9 cellular contexts compared by ENCODE assay signal in genomic region chr1:19645544-19646252, GRCh38. TPM values are rescaled to one million over a fixed set of nuclear protein-coding genes. Genes with fewer than 3 reads are reported as not detected.
DNase-seq lines count a peak whose midpoint lies in the region; ATAC-seq and TF ChIP-seq lines count a peak whose summit lies in the region.
"Had no signal": no experiment of that assay in that cellular context is flagged by ENCODE, and none has a peak within 500 bp of the region (broad histone marks: within the 10 kb centered on the region; RNA-seq: fewer than 3 reads in every experiment).

No MANE protein-coding gene starts in this region.

- TF ChIP-seq CTCF in WTC11 (IDR thresholded peaks at IDR 0.05) (no peak), foreskin fibroblast (IDR thresholded peaks at IDR 0.05; ENCODE audit: low read depth, low read length) (no peak), progenitor cell of endocrine pancreas (IDR thresholded peaks at IDR 0.05; ENCODE audit: unreplicated experiment) (no peak)

- H3K27me3 Mint-ChIP-seq in WTC11 (ENCODE audit: low read depth): peaks cover 52% of the 10 kb centered on the region
- H3K27me3 Mint-ChIP-seq in progenitor cell of endocrine pancreas: peaks cover 57% of the 10 kb centered on the region

- peak overlapping the region; percentile 87 to 88 for H3K4me3 ChIP-seq in foreskin fibroblast (ENCODE audit: low read depth in 1 of 2, low read length in 2 of 2)

- POLR2A ChIA-PET in WTC11 (lab: Charles Lee): interaction anchor here (0.5 kb wide), 1 partner anchor 438 kb away, joined by 3 read pairs; no protein-coding TSS in a partner anchor

- CTCF ChIA-PET in WTC11 (lab: Charles Lee): interaction anchor here (0.8 to 4.0 kb wide), 5 partner anchors 14 to 301 kb away, joined by 3 to 15 read pairs (median 6); no protein-coding TSS in a partner anchor

- H3K27ac Mint-ChIP-seq in WTC11: no peak overlapping the region
- H3K27ac Mint-ChIP-seq in progenitor cell of endocrine pancreas: no peak overlapping the region

- peaks cover 17% of the 10 kb centered on the region for H3K4me1 Mint-ChIP-seq in WTC11
- no peaks in the 10 kb centered on the region for H3K4me1 Mint-ChIP-seq in progenitor cell of endocrine pancreas (ENCODE audit: low read depth)

- ATAC-seq in WTC11 (no peak), HG03432 (IDR thresholded peaks at IDR 0.05; ENCODE audit: unreplicated experiment) (no peak)

- no peaks in the 10 kb centered on the region for H3K9me3 Mint-ChIP-seq in WTC11
- no peaks in the 10 kb centered on the region for H3K9me3 Mint-ChIP-seq in progenitor cell of endocrine pancreas (ENCODE audit: low read depth)

- no peaks in the 10 kb centered on the region for H3K36me3 Mint-ChIP-seq in WTC11
- H3K36me3 Mint-ChIP-seq in progenitor cell of endocrine pancreas (ENCODE audit: insufficient read depth): no peaks in the 10 kb centered on the region

- peak overlapping the region; percentile 94 for H3K4me3 Mint-ChIP-seq in WTC11
- H3K4me3 Mint-ChIP-seq in progenitor cell of endocrine pancreas (ENCODE audit: low read depth): peak overlapping the region; percentile 86

- DNase-seq in EL (peak; percentile 46), WTC11 (ENCODE audit: low spot score) (no peak), foreskin fibroblast (peak in 1 of 2 donors; percentile 64), progenitor cell of endocrine pancreas (ENCODE audit: low spot score, unreplicated experiment) (no peak), T1000 (lab: John Stamatoyannopoulos, UW) (no peak), HuH-7.5 (ENCODE audit: low spot score) (no peak), SW 1271 (lab: John Stamatoyannopoulos, UW) (no peak)
- DNase-seq: amniotic stem cell had no signal

TF ChIP-seq in WTC11, 78 proteins besides CTCF, POLR2A, EP300 and RAD21:
- TF ChIP-seq MYBL2 (CRISPR knock-in tag; IDR thresholded peaks at IDR 0.05) (no peak), ZNF138 (CRISPR knock-in tag; conservative IDR thresholded peaks at IDR 0.05) (no peak), NR3C1 (CRISPR knock-in tag; conservative IDR thresholded peaks at IDR 0.05; ENCODE audit: low read depth) (no peak), ZNF232 (CRISPR knock-in tag; IDR thresholded peaks at IDR 0.05) (no peak), TP53 (CRISPR knock-in tag; IDR thresholded peaks at IDR 0.05) (no peak), FOXJ3 (CRISPR knock-in tag; IDR thresholded peaks at IDR 0.05; ENCODE audit: borderline replicate concordance) (no peak), ETV6 (CRISPR knock-in tag; IDR thresholded peaks at IDR 0.05) (no peak), SOX15 (CRISPR knock-in tag; IDR thresholded peaks at IDR 0.05) (no peak), NR2C2 (CRISPR knock-in tag; IDR thresholded peaks at IDR 0.05) (no peak), GABPB1 (CRISPR knock-in tag; IDR thresholded peaks at IDR 0.05) (no peak), ZNF263 (CRISPR knock-in tag; IDR thresholded peaks at IDR 0.05; ENCODE audit: low read depth) (no peak), HMGXB4 (CRISPR knock-in tag; IDR thresholded peaks at IDR 0.05) (no peak)
- TF ChIP-seq, protein P1, sequence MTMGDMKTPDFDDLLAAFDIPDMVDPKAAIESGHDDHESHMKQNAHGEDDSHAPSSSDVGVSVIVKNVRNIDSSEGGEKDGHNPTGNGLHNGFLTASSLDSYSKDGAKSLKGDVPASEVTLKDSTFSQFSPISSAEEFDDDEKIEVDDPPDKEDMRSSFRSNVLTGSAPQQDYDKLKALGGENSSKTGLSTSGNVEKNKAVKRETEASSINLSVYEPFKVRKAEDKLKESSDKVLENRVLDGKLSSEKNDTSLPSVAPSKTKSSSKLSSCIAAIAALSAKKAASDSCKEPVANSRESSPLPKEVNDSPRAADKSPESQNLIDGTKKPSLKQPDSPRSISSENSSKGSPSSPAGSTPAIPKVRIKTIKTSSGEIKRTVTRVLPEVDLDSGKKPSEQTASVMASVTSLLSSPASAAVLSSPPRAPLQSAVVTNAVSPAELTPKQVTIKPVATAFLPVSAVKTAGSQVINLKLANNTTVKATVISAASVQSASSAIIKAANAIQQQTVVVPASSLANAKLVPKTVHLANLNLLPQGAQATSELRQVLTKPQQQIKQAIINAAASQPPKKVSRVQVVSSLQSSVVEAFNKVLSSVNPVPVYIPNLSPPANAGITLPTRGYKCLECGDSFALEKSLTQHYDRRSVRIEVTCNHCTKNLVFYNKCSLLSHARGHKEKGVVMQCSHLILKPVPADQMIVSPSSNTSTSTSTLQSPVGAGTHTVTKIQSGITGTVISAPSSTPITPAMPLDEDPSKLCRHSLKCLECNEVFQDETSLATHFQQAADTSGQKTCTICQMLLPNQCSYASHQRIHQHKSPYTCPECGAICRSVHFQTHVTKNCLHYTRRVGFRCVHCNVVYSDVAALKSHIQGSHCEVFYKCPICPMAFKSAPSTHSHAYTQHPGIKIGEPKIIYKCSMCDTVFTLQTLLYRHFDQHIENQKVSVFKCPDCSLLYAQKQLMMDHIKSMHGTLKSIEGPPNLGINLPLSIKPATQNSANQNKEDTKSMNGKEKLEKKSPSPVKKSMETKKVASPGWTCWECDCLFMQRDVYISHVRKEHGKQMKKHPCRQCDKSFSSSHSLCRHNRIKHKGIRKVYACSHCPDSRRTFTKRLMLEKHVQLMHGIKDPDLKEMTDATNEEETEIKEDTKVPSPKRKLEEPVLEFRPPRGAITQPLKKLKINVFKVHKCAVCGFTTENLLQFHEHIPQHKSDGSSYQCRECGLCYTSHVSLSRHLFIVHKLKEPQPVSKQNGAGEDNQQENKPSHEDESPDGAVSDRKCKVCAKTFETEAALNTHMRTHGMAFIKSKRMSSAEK (CRISPR knock-in tag; IDR thresholded peaks at IDR 0.05; ENCODE audit: borderline replicate concordance): no peak
- TF ChIP-seq, protein P2, sequence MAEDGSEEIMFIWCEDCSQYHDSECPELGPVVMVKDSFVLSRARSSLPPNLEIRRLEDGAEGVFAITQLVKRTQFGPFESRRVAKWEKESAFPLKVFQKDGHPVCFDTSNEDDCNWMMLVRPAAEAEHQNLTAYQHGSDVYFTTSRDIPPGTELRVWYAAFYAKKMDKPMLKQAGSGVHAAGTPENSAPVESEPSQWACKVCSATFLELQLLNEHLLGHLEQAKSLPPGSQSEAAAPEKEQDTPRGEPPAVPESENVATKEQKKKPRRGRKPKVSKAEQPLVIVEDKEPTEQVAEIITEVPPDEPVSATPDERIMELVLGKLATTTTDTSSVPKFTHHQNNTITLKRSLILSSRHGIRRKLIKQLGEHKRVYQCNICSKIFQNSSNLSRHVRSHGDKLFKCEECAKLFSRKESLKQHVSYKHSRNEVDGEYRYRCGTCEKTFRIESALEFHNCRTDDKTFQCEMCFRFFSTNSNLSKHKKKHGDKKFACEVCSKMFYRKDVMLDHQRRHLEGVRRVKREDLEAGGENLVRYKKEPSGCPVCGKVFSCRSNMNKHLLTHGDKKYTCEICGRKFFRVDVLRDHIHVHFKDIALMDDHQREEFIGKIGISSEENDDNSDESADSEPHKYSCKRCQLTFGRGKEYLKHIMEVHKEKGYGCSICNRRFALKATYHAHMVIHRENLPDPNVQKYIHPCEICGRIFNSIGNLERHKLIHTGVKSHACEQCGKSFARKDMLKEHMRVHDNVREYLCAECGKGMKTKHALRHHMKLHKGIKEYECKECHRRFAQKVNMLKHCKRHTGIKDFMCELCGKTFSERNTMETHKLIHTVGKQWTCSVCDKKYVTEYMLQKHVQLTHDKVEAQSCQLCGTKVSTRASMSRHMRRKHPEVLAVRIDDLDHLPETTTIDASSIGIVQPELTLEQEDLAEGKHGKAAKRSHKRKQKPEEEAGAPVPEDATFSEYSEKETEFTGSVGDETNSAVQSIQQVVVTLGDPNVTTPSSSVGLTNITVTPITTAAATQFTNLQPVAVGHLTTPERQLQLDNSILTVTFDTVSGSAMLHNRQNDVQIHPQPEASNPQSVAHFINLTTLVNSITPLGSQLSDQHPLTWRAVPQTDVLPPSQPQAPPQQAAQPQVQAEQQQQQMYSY (CRISPR knock-in tag; IDR thresholded peaks at IDR 0.05): no peak
TF ChIP-seq in WTC11: peak in this region for 0.

RNA-seq across cellular contexts. Expression of gene NBL1, which starts 1.6 kb away (rescaled TPM):
- total RNA-seq in WTC11 (2021) (8.8 to 17.1 TPM (median 10.2 TPM) in 3 replicates), progenitor cell of endocrine pancreas (10.5 and 12.0 TPM in 2 replicates)

RNA-seq across cellular contexts. Expression of gene HTR6, which starts 19.0 kb away (rescaled TPM):
- 0.71 to 1.2 TPM (median 0.90 TPM) in 3 replicates for total RNA-seq in WTC11 (2021)
- total RNA-seq in progenitor cell of endocrine pancreas: not detected in 2 replicates
